11 cellular contexts compared by ENCODE assay signal in genomic region chr14:36518586-36519430, GRCh38. TPM values are rescaled to one million over a fixed set of nuclear protein-coding genes. Genes with fewer than 3 reads are reported as not detected.
DNase-seq lines count a peak whose midpoint lies in the region; ATAC-seq and TF ChIP-seq lines count a peak whose summit lies in the region.
"Had no signal": no experiment of that assay in that cellular context is flagged by ENCODE, and none has a peak within 500 bp of the region (broad histone marks: within the 10 kb centered on the region; RNA-seq: fewer than 3 reads in every experiment).

No MANE protein-coding gene starts in this region.

- no peak overlapping the region for H3K27ac ChIP-seq in left ventricle myocardium inferior (replicated peaks)
- peak overlapping the region; percentile 78 to 94 for H3K27ac ChIP-seq in left lung
- no peak overlapping the region for H3K27ac ChIP-seq in urinary bladder (ENCODE audit: low read depth)

- H3K4me3 ChIP-seq in left ventricle myocardium inferior (peak overlapping the region; percentile 55), left lung (peak overlapping the region; percentile 32 to 38), urinary bladder (ENCODE audit: low read depth, low read length) (peak overlapping the region; percentile 13)

- H3K4me1 Mint-ChIP-seq in WTC11: peaks cover 45% of the 10 kb centered on the region

- H3K4me1 ChIP-seq in left ventricle myocardium inferior (peaks cover 55% of the 10 kb centered on the region), left lung (peaks cover 6 to 19% of the 10 kb centered on the region in 2 donors), urinary bladder (ENCODE audit: insufficient read depth) (peaks cover 2% of the 10 kb centered on the region)

- POLR2A ChIA-PET in WTC11 (lab: Charles Lee): interaction anchor here (0.7 to 1.1 kb wide), 2 partner anchors 65 to 130 kb away, joined by 3 read pairs; no protein-coding TSS in a partner anchor

- no peak for TF ChIP-seq CTCF in left ventricle myocardium inferior (IDR thresholded peaks at IDR 0.05; ENCODE audit: borderline replicate concordance)
- no peak for TF ChIP-seq CTCF in WTC11 (IDR thresholded peaks at IDR 0.05)
- TF ChIP-seq CTCF in left lung (IDR thresholded peaks at IDR 0.05): no peak

- WGBS in urinary bladder: under 1% methylated on average over 79 of the region's 79 CpGs

- CTCF ChIA-PET in WTC11 (lab: Charles Lee): interaction anchor here (0.8 to 9.3 kb wide), 9 partner anchors 10 to 449 kb away, joined by 3 to 145 read pairs (median 7); partner anchors contain the start of gene NKX2-8

- intact Hi-C loops in left ventricle myocardium inferior (cut with micrococcal nuclease) (no loop called here), cardiac septum (cut with DNase I) (no loop called here), left lung (cut with DNase I) (no loop called here)

- H3K27me3 ChIP-seq in left ventricle myocardium inferior (ENCODE audit: low read depth): peaks cover 100% of the 10 kb centered on the region
- peaks cover 95 to 100% of the 10 kb centered on the region in 2 donors for H3K27me3 ChIP-seq in left lung

- H3K36me3 ChIP-seq in left ventricle myocardium inferior (no peaks in the 10 kb centered on the region), left lung (no peaks in the 10 kb centered on the region), urinary bladder (ENCODE audit: insufficient read depth) (no peaks in the 10 kb centered on the region)

- no peak overlapping the region for H3K27ac Mint-ChIP-seq in WTC11

- H3K9me3 ChIP-seq in left ventricle myocardium inferior (replicated peaks): no peaks in the 10 kb centered on the region
- no peaks in the 10 kb centered on the region for H3K9me3 ChIP-seq in left lung

- no peaks in the 10 kb centered on the region for H3K9me3 Mint-ChIP-seq in WTC11

- H3K27me3 Mint-ChIP-seq in WTC11 (ENCODE audit: low read depth): peaks cover 98% of the 10 kb centered on the region

- no peak for DNase-seq in left ventricle myocardium inferior
- DNase-seq in cardiac septum (ENCODE audit: low spot score): no peak
- peak; percentile 36 for DNase-seq in WTC11 (ENCODE audit: low spot score)
- DNase-seq in left lung: peak in 1 of 2 donors; percentile 74
- DNase-seq in activated CD4-positive, alpha-beta T cell treated with anti-CD3 and anti-CD28 coated beads, Interleukin-2, amount 50 U/mL, for 4 hours: no peak
- DNase-seq in SKM-1 treated with dmso at 0.1 percent for 144 hours (lab: John Stamatoyannopoulos, UW; ENCODE audit: unreplicated experiment): no peak

- ATAC-seq in WTC11 (no peak; the same call in 1 of the 2 replicates), left lung (peak; percentile 3), HG02763 (IDR thresholded peaks at IDR 0.05; ENCODE audit: unreplicated experiment) (no peak)

- H3K36me3 Mint-ChIP-seq in WTC11: no peaks in the 10 kb centered on the region

- H3K4me3 Mint-ChIP-seq in WTC11: peak overlapping the region; percentile 58

TF ChIP-seq in WTC11, 78 proteins besides CTCF, POLR2A, EP300 and RAD21 (continues in another document):
- TF ChIP-seq SP1 (CRISPR knock-in tag; conservative IDR thresholded peaks at IDR 0.05): no peak
- TF ChIP-seq, protein P1, sequence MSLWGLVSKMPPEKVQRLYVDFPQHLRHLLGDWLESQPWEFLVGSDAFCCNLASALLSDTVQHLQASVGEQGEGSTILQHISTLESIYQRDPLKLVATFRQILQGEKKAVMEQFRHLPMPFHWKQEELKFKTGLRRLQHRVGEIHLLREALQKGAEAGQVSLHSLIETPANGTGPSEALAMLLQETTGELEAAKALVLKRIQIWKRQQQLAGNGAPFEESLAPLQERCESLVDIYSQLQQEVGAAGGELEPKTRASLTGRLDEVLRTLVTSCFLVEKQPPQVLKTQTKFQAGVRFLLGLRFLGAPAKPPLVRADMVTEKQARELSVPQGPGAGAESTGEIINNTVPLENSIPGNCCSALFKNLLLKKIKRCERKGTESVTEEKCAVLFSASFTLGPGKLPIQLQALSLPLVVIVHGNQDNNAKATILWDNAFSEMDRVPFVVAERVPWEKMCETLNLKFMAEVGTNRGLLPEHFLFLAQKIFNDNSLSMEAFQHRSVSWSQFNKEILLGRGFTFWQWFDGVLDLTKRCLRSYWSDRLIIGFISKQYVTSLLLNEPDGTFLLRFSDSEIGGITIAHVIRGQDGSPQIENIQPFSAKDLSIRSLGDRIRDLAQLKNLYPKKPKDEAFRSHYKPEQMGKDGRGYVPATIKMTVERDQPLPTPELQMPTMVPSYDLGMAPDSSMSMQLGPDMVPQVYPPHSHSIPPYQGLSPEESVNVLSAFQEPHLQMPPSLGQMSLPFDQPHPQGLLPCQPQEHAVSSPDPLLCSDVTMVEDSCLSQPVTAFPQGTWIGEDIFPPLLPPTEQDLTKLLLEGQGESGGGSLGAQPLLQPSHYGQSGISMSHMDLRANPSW (CRISPR knock-in tag; conservative IDR thresholded peaks at IDR 0.05; ENCODE audit: low read depth): no peak
- TF ChIP-seq, protein P2, sequence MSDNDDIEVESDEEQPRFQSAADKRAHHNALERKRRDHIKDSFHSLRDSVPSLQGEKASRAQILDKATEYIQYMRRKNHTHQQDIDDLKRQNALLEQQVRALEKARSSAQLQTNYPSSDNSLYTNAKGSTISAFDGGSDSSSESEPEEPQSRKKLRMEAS (CRISPR knock-in tag; IDR thresholded peaks at IDR 0.05): no peak
- TF ChIP-seq, protein P3, sequence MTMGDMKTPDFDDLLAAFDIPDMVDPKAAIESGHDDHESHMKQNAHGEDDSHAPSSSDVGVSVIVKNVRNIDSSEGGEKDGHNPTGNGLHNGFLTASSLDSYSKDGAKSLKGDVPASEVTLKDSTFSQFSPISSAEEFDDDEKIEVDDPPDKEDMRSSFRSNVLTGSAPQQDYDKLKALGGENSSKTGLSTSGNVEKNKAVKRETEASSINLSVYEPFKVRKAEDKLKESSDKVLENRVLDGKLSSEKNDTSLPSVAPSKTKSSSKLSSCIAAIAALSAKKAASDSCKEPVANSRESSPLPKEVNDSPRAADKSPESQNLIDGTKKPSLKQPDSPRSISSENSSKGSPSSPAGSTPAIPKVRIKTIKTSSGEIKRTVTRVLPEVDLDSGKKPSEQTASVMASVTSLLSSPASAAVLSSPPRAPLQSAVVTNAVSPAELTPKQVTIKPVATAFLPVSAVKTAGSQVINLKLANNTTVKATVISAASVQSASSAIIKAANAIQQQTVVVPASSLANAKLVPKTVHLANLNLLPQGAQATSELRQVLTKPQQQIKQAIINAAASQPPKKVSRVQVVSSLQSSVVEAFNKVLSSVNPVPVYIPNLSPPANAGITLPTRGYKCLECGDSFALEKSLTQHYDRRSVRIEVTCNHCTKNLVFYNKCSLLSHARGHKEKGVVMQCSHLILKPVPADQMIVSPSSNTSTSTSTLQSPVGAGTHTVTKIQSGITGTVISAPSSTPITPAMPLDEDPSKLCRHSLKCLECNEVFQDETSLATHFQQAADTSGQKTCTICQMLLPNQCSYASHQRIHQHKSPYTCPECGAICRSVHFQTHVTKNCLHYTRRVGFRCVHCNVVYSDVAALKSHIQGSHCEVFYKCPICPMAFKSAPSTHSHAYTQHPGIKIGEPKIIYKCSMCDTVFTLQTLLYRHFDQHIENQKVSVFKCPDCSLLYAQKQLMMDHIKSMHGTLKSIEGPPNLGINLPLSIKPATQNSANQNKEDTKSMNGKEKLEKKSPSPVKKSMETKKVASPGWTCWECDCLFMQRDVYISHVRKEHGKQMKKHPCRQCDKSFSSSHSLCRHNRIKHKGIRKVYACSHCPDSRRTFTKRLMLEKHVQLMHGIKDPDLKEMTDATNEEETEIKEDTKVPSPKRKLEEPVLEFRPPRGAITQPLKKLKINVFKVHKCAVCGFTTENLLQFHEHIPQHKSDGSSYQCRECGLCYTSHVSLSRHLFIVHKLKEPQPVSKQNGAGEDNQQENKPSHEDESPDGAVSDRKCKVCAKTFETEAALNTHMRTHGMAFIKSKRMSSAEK (CRISPR knock-in tag; IDR thresholded peaks at IDR 0.05; ENCODE audit: borderline replicate concordance): no peak
- TF ChIP-seq, protein P4, sequence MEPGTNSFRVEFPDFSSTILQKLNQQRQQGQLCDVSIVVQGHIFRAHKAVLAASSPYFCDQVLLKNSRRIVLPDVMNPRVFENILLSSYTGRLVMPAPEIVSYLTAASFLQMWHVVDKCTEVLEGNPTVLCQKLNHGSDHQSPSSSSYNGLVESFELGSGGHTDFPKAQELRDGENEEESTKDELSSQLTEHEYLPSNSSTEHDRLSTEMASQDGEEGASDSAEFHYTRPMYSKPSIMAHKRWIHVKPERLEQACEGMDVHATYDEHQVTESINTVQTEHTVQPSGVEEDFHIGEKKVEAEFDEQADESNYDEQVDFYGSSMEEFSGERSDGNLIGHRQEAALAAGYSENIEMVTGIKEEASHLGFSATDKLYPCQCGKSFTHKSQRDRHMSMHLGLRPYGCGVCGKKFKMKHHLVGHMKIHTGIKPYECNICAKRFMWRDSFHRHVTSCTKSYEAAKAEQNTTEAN (CRISPR knock-in tag; IDR thresholded peaks at IDR 0.05): no peak
- TF ChIP-seq ZNF425 (CRISPR knock-in tag; conservative IDR thresholded peaks at IDR 0.05): no peak
- TF ChIP-seq TEAD4 (CRISPR knock-in tag; IDR thresholded peaks at IDR 0.05): no peak
- TF ChIP-seq FOXJ3 (CRISPR knock-in tag; IDR thresholded peaks at IDR 0.05; ENCODE audit: borderline replicate concordance): no peak
- no peak for TF ChIP-seq RELA (CRISPR knock-in tag; IDR thresholded peaks at IDR 0.05; ENCODE audit: borderline replicate concordance)

RNA-seq across cellular contexts. Expression of gene NKX2-1, which starts 1.2 kb away (rescaled TPM):
- total RNA-seq in left ventricle myocardium inferior (not detected), cardiac septum (not detected), WTC11 (2021) (0.16 to 0.18 TPM in 2 of 3 replicates, not detected in the other), left lung (100 to 1,000 TPM; 133 to 251 TPM), urinary bladder (not detected)
- polyA plus RNA-seq in urinary bladder: not detected
- total RNA-seq: activated CD8-positive, alpha-beta memory T cell treated with anti-CD3 and anti-CD28 coated beads for 36 hours; NCI-H460; renal cortical epithelial cell had no signal

Comparison
In these comparisons a context has a peak if more than half of its experiments do, and no peak if none do; other contexts are left out.
1. H3K27ac ChIP-seq: peak in left lung (2 of 2); none in left ventricle myocardium inferior (single experiment) and urinary bladder (single experiment).
2. RNA of gene NKX2-1, which starts 1.2 kb away (total RNA-seq): 133 to 251 TPM in left lung; 0.16 to 0.18 TPM in WTC11, not detected in left ventricle myocardium inferior (single experiment), not detected in cardiac septum (single experiment) and not detected in urinary bladder (single experiment); every median in the first group is over 100 times any median in the second.
3. Peak in every context shown above with its lines, with median percentiles within 50 percentile points of each other: H3K4me3 ChIP-seq.